Comparison of ENCODE assay signal across 16 cellular contexts in genomic region chrX:93580634-93581033, GRCh38.
DNase-seq lines count a peak whose midpoint lies in the region.
"Had no signal": no experiment of that assay in that cellular context is flagged by ENCODE, and none has a peak within 500 bp of the region (broad histone marks: within the 10 kb centered on the region; RNA-seq: fewer than 3 reads in every experiment).

No MANE protein-coding gene starts in this region.

- peaks cover 0 to 2% of the 10 kb centered on the region in 2 donors for H3K27me3 Mint-ChIP-seq in CD8-positive, alpha-beta memory T cell

- no peaks in the 10 kb centered on the region for H3K4me1 ChIP-seq in CD8-positive, alpha-beta memory T cell (ENCODE audit: insufficient read depth, low read length)
- H3K4me1 ChIP-seq: Caco-2, HAP-1 had no signal

- no peak overlapping the region for H3K27ac Mint-ChIP-seq in CD8-positive, alpha-beta memory T cell
- H3K27ac Mint-ChIP-seq: CD14-positive monocyte; CD8-positive, alpha-beta T cell had no signal

- peak; percentile 75 for DNase-seq in DMS53 (lab: John Stamatoyannopoulos, UW)
- no peak for DNase-seq in DMS53 treated with DMSO at 0.1 percent for 48 hours (lab: John Stamatoyannopoulos, UW; ENCODE audit: unreplicated experiment)
- peak; percentile 28 for DNase-seq in G401 (ENCODE audit: low spot score)
- peak; percentile 39 for DNase-seq in NCI-H524 treated with DMSO at 0.1 percent for 48 hours (lab: John Stamatoyannopoulos, UW)
- peak; percentile 15 for DNase-seq in cerebellar cortex (ENCODE audit: low spot score)
- DNase-seq in hippocampal formation (lab: John Stamatoyannopoulos, UW), result no peak
- DNase-seq in CD8-positive, alpha-beta memory T cell, result no peak
- DNase-seq in NOMO-1 (lab: John Stamatoyannopoulos, UW; ENCODE audit: unreplicated experiment in 2 of 2), result no peak
- DNase-seq: Caco-2; CD8-positive, alpha-beta T cell; DMS79 treated with DMSO at 0.1 percent for 48 hours; EL; GDM1 had no signal

- H3K36me3 ChIP-seq in CD8-positive, alpha-beta memory T cell (ENCODE audit: insufficient read depth, low read length), result no peaks in the 10 kb centered on the region
- H3K36me3 ChIP-seq: HAP-1 had no signal

- CTCF ChIA-PET in CD8-positive, alpha-beta memory T cell (lab: Charles Lee), result no interaction called here

- no peaks in the 10 kb centered on the region for H3K9me3 ChIP-seq in CD8-positive, alpha-beta memory T cell (ENCODE audit: low read length)
- H3K9me3 ChIP-seq: Caco-2, HAP-1 had no signal

- no peaks in the 10 kb centered on the region for H3K27me3 ChIP-seq in CD8-positive, alpha-beta memory T cell (ENCODE audit: insufficient read depth, low read length, poor library complexity, severe bottlenecking)

- POLR2A ChIA-PET in CD8-positive, alpha-beta memory T cell (lab: Charles Lee), result no interaction called here

- H3K9me3 Mint-ChIP-seq in CD8-positive, alpha-beta memory T cell, result peaks cover 0 to 2% (median 0%) of the 10 kb centered on the region in 5 donors
- H3K9me3 Mint-ChIP-seq: CD8-positive, alpha-beta T cell had no signal

- no peak overlapping the region for H3K27ac ChIP-seq in CD8-positive, alpha-beta memory T cell (ENCODE audit: low read depth, low read length)
- H3K27ac ChIP-seq: 22Rv1 had no signal

- H3K4me1 Mint-ChIP-seq in CD8-positive, alpha-beta memory T cell, result no peaks in the 10 kb centered on the region
- H3K4me1 Mint-ChIP-seq: CD14-positive monocyte had no signal

- H3K4me3 Mint-ChIP-seq in CD8-positive, alpha-beta memory T cell, result no peak overlapping the region
- H3K4me3 Mint-ChIP-seq: CD14-positive monocyte; CD8-positive, alpha-beta T cell had no signal

- in situ Hi-C loops in G401 (cut with HindIII; ENCODE audit: low sequenced_read_pairs), result no loop called here

- H3K4me3 ChIP-seq in CD8-positive, alpha-beta memory T cell (ENCODE audit: low read length), result no peak overlapping the region
- H3K4me3 ChIP-seq: HAP-1 had no signal

- no peaks in the 10 kb centered on the region for H3K36me3 Mint-ChIP-seq in CD8-positive, alpha-beta memory T cell
- H3K36me3 Mint-ChIP-seq: CD14-positive monocyte; CD8-positive, alpha-beta T cell had no signal

Comparison
In these comparisons a context has a peak if more than half of its experiments do, and no peak if none do; other contexts are left out.
1. DNase-seq: peak in DMS53 (single experiment), G401 (single experiment), NCI-H524 treated with DMSO at 0.1 percent for 48 hours (single experiment) and cerebellar cortex (single experiment); none in DMS53 treated with DMSO at 0.1 percent for 48 hours (single experiment), hippocampal formation (0 of 2), CD8-positive, alpha-beta memory T cell (0 of 5) and NOMO-1 (0 of 2).